ENCODE assay signal across 11 cellular contexts in the genomic region with DNA sequence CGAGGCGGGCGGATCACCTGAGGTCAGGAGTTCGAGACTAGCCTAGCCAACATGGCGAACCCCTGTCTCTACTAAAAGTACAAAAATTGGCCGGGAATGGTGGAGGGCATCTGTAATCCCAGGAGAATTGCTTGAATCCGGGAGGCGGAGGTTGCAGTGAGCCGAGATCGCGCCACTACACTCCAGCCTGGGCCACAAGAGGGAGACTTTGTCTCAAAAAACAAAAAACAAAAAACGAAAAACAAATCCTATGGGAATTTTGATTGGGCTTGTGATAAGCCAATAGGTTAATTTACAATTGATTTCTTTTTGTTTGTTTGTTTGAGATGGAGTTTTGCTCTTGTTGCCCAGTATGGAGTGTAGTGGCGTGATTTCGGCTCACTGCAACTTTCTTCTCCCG. TPM values are rescaled to one million over a fixed set of nuclear protein-coding genes. Genes with fewer than 3 reads are reported as not detected.
A peak's percentile ranks its signal among the peaks of the same experiment; 100 is the strongest.
DNase-seq lines count a peak whose midpoint lies in the region; ATAC-seq, FAIRE-seq and TF ChIP-seq lines count a peak whose summit lies in the region.
"Had no signal": no experiment of that assay in that cellular context is flagged by ENCODE, and none has a peak within 500 bp of the region (broad histone marks: within the 10 kb centered on the region; RNA-seq: fewer than 3 reads in every experiment).

No MANE protein-coding gene starts in this region.

- TF ChIP-seq RAD21 in SK-N-SH (IDR thresholded peaks at IDR 0.05; ENCODE audit: low read length): peak; percentile 57

- peak overlapping the region; percentile 51 for H3K4me2 ChIP-seq in SK-N-SH

- no peak overlapping the region for H3K9ac ChIP-seq in SK-N-SH

- no peak for ATAC-seq in gastroesophageal sphincter
- ATAC-seq in left lung: no peak

- H3K9me2 ChIP-seq in SK-N-SH: no peaks in the 10 kb centered on the region

- DNase-seq in SK-N-SH (no peak), left lung (no peak), NCI-H1092 (lab: John Stamatoyannopoulos, UW) (no peak), DMS153 (lab: John Stamatoyannopoulos, UW) (no peak)
- no peak for DNase-seq in activated CD4-positive, CD25-positive, alpha-beta regulatory T cell (lab: John Stamatoyannopoulos, UW)
- DNase-seq: NCI-H748 treated with DMSO at 0.1 percent for 48 hours had no signal

- FAIRE-seq in G401.6 (lab: Jason Lieb, UNC): peak; percentile 90
- FAIRE-seq: GM12878, islet of Langerhans had no signal

- H3K36me3 ChIP-seq in ACC112 (ENCODE audit: insufficient read depth, low read length) (no peaks in the 10 kb centered on the region), SK-N-SH (replicated peaks in 1 of 2; ENCODE audit: control insufficient read depth in 1 of 2, insufficient read depth in 2 of 2, low read length in 1 of 2) (no peaks in the 10 kb centered on the region), gastroesophageal sphincter (no peaks in the 10 kb centered on the region), left lung (no peaks in the 10 kb centered on the region)

- H3K9me3 ChIP-seq in SK-N-SH: no peaks in the 10 kb centered on the region
- H3K9me3 ChIP-seq in gastroesophageal sphincter: no peaks in the 10 kb centered on the region
- H3K9me3 ChIP-seq in left lung: no peaks in the 10 kb centered on the region

- H3K27ac ChIP-seq in ACC112 (ENCODE audit: low read depth, low read length) (no peak overlapping the region), SK-N-SH (ENCODE audit: low read depth in 2 of 2, low read length in 1 of 2) (no peak overlapping the region), gastroesophageal sphincter (no peak overlapping the region), left lung (no peak overlapping the region)

- WGBS in SK-N-SH (ENCODE audit: low lambda C conversion rate): 69% methylated on average over 15 of the region's 15 CpGs
- WGBS in gastroesophageal sphincter (ENCODE audit: low coverage in 1 of 2), 2 donors: 35 to 62% methylated on average over 7 to 13 of the region's 15 CpGs

- POLR2A ChIA-PET in SK-N-SH (lab: Yijun Ruan, JAX): no interaction called here

- TF ChIP-seq EP300 in SK-N-SH (IDR thresholded peaks at IDR 0.05; ENCODE audit: borderline replicate concordance in 1 of 2, low read depth in 1 of 2, low read length in 1 of 2): no peak
- TF ChIP-seq EP300 in gastroesophageal sphincter (IDR thresholded peaks at IDR 0.05): no peak

- H4K20me1 ChIP-seq in SK-N-SH (ENCODE audit: insufficient read depth): no peaks in the 10 kb centered on the region

- peak overlapping the region; percentile 62; the same call in 1 of the 2 replicates for H3K4me3 ChIP-seq in ACC112 (ENCODE audit: low read depth, low read length)
- H3K4me3 ChIP-seq in SK-N-SH (ENCODE audit: low read depth in 2 of 2, low read length in 1 of 2): peak overlapping the region; percentile 34 to 49
- H3K4me3 ChIP-seq in gastroesophageal sphincter: no peak overlapping the region
- H3K4me3 ChIP-seq in left lung: peak overlapping the region in 1 of 2 donors; percentile 17
- H3K4me3 ChIP-seq: GM12878 had no signal

- no peaks in the 10 kb centered on the region for H3K27me3 ChIP-seq in ACC112 (ENCODE audit: insufficient read depth, low read length)
- H3K27me3 ChIP-seq in SK-N-SH (ENCODE audit: insufficient read depth): no peaks in the 10 kb centered on the region
- no peaks in the 10 kb centered on the region for H3K27me3 ChIP-seq in gastroesophageal sphincter
- H3K27me3 ChIP-seq in left lung: peaks cover 0 to 4% of the 10 kb centered on the region in 2 donors

- H3K79me2 ChIP-seq in ACC112 (ENCODE audit: control insufficient read depth, insufficient read depth, low read length, unreplicated experiment): no peaks in the 10 kb centered on the region
- H3K79me2 ChIP-seq in SK-N-SH (ENCODE audit: insufficient read depth): no peaks in the 10 kb centered on the region

- H2AFZ ChIP-seq in ACC112 (ENCODE audit: low read length, unreplicated experiment) (no peak overlapping the region), SK-N-SH (ENCODE audit: low read depth) (peak overlapping the region; percentile 27; the same call in 1 of the 2 replicates)

- no peak for TF ChIP-seq POLR2A in gastroesophageal sphincter (IDR thresholded peaks at IDR 0.05)

- peaks cover 4% of the 10 kb centered on the region for H3F3A ChIP-seq in SK-N-SH (replicated peaks; ENCODE audit: insufficient read depth)

- intact Hi-C loops in left lung (cut with DNase I): no loop called here

- CTCF ChIA-PET in SK-N-SH (lab: Yijun Ruan, JAX): interaction anchor here (0.6 to 1.7 kb wide), 13 partner anchors 19 to 1132 kb away, joined by 3 to 9 read pairs (median 3); no protein-coding TSS in a partner anchor

- peaks cover 11% of the 10 kb centered on the region for H3K4me1 ChIP-seq in ACC112 (ENCODE audit: control insufficient read depth, insufficient read depth, low read length, unreplicated experiment)
- H3K4me1 ChIP-seq in SK-N-SH (ENCODE audit: control insufficient read depth in 1 of 2, insufficient read depth in 2 of 2, low read depth in 1 of 2, low read length in 1 of 2): peaks cover 0 to 13% of the 10 kb centered on the region in 2 experiments; a peak in 2 of 4 replicates
- H3K4me1 ChIP-seq in gastroesophageal sphincter: peaks cover 0 to 10% (median 0%) of the 10 kb centered on the region in 3 donors
- peaks cover 0 to 30% of the 10 kb centered on the region in 2 donors for H3K4me1 ChIP-seq in left lung

- TF ChIP-seq CTCF in SK-N-SH (IDR thresholded peaks at IDR 0.05): peak; percentile 71
- TF ChIP-seq CTCF in gastroesophageal sphincter (IDR thresholded peaks at IDR 0.05): peak; percentile 3 to 51 (median 39)
- peak in 1 of 2 donors; percentile 63 for TF ChIP-seq CTCF in left lung (IDR thresholded peaks at IDR 0.05)

TF ChIP-seq in SK-N-SH, 30 proteins besides CTCF, POLR2A, EP300 and RAD21:
- TF ChIP-seq, protein P1, sequence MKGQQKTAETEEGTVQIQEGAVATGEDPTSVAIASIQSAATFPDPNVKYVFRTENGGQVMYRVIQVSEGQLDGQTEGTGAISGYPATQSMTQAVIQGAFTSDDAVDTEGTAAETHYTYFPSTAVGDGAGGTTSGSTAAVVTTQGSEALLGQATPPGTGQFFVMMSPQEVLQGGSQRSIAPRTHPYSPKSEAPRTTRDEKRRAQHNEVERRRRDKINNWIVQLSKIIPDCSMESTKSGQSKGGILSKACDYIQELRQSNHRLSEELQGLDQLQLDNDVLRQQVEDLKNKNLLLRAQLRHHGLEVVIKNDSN (IDR thresholded peaks at IDR 0.05; ENCODE audit: borderline replicate concordance, low read depth): no peak
- TF ChIP-seq TAF1 (IDR thresholded peaks at IDR 0.05; ENCODE audit: borderline replicate concordance, low read depth, low read length) (no peak), SMC3 (IDR thresholded peaks at IDR 0.05; ENCODE audit: low read depth, low read length) (peak; percentile 28)

RNA-seq across cellular contexts. Expression of gene TOGARAM2, which starts 24.2 kb away (rescaled TPM):
- 0.10 and 0.69 TPM in 2 replicates for polyA plus RNA-seq in SK-N-SH (2012; rRNA removed)
- polyA plus RNA-seq in SK-N-SH (2012; cell fraction: cytosol; rRNA removed): 0.06 and 0.13 TPM in 2 replicates
- 1.1 and 2.5 TPM in 2 replicates for polyA plus RNA-seq in SK-N-SH (2012; cell fraction: nucleus; rRNA removed)
- 1 to 10 TPM; 1.5 to 3.8 (median 1.9) TPM for total RNA-seq in gastroesophageal sphincter
- 1 to 10 TPM; 1.5 to 7.3 TPM for total RNA-seq in left lung

Comparison
In these comparisons a context has a peak if more than half of its experiments do, and no peak if none do; other contexts are left out.
1. H3K4me3 ChIP-seq: peak in ACC112 (single experiment) and SK-N-SH (2 of 2); none in gastroesophageal sphincter (0 of 2).